In the genomic region with DNA sequence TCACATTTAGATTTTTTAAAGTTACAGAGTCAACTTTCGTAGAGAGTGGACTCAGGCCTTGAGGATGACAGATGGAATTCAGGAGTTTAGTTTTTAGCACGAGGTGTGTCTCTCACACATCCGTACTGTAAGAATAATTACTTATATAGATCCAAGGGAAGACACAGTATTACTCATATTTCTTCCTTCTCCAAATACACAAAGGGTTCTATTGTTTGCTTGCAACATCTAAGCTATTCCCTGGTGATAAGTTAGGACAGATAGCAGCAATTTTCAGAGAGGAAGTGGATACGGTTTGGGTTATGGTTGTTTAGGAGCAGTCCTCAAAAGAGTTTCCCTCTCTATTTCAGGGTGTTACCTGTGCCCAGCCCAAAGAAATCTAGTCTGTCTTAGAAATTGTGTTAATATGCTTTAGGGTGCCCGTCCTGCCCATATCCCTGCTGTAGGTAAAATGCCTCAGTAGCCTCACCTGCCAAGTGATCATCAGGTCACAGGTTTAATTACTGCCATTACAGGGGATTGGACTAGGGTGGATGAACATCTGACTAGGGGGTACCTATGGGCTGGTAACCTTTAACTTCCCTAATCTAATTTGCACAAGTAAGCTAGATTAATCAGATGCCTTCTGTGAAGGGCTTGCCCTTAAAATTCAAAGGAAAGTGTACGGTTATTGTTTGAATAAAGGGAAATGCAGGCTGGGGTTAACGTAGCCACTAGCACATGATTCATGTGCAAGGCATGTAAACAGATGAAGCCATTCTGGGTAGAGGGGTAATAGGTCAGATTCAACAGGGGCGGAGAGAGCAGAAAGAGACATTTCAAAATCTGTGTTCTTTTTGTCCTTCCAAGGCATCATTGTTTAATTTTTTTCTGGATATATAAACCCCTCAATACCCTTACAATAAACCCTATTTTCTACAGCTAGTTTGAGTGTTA, we compare ENCODE assay signal across 11 cellular contexts. TPM values are rescaled to one million over a fixed set of nuclear protein-coding genes. Genes with fewer than 3 reads are reported as not detected.
DNase-seq lines count a peak whose midpoint lies in the region; ATAC-seq and TF ChIP-seq lines count a peak whose summit lies in the region.
"Had no signal": no experiment of that assay in that cellular context is flagged by ENCODE, and none has a peak within 500 bp of the region (broad histone marks: within the 10 kb centered on the region; RNA-seq: fewer than 3 reads in every experiment).

No MANE protein-coding gene starts in this region.

- H3K27ac ChIP-seq in left lung (no peak overlapping the region), transverse colon (no peak overlapping the region)

- H3K4me1 ChIP-seq in left lung (peaks cover 0 to 6% of the 10 kb centered on the region in 2 donors), transverse colon (peaks cover 4 to 8% (median 5%) of the 10 kb centered on the region in 4 donors)

- peak; percentile 75 for DNase-seq in AG08395 (ENCODE audit: low spot score)
- peak; percentile 21 for DNase-seq in HuH-7 (ENCODE audit: low spot score)
- DNase-seq in astrocyte of the spinal cord (ENCODE audit: low read depth, low spot score), result peak; percentile 84
- no peak for DNase-seq in left lung
- DNase-seq in NCI-H1417 (lab: John Stamatoyannopoulos, UW), result no peak
- no peak for DNase-seq in transverse colon
- DNase-seq: aorta, NCI-H2107 had no signal

- H3K27me3 ChIP-seq in left lung, result no peaks in the 10 kb centered on the region
- H3K27me3 ChIP-seq in transverse colon, result no peaks in the 10 kb centered on the region

- no peak for TF ChIP-seq EP300 in transverse colon (IDR thresholded peaks at IDR 0.05; ENCODE audit: low read depth)

- no peak for TF ChIP-seq POLR2A in transverse colon (IDR thresholded peaks at IDR 0.05)

- WGBS in transverse colon (ENCODE audit: low coverage in 1 of 2), 2 donors, result 28 to 45% methylated on average over 5 to 8 of the region's 8 CpGs

- in situ Hi-C loops in astrocyte of the spinal cord (cut with HindIII; ENCODE audit: low sequenced_read_pairs), result no loop called here
- in situ Hi-C loops in transverse colon (cut with MboI; ENCODE audit: low pct_ligation_motif_present in 1 of 4, low pct_unique_long_range_greater_than_20kb in 1 of 4, low sequenced_read_pairs in 3 of 4), result no loop called here

- H3K9me3 ChIP-seq in left lung (no peaks in the 10 kb centered on the region), transverse colon (no peaks in the 10 kb centered on the region)

- H3K4me3 ChIP-seq in astrocyte of the spinal cord (ENCODE audit: low read depth, low read length) (no peak overlapping the region), left lung (no peak overlapping the region), transverse colon (no peak overlapping the region)
- H3K4me3 ChIP-seq: skin epidermis had no signal

- TF ChIP-seq CTCF in astrocyte of the spinal cord (IDR thresholded peaks at IDR 0.05; ENCODE audit: low read depth, low read length), result no peak
- no peak for TF ChIP-seq CTCF in left lung (IDR thresholded peaks at IDR 0.05)
- no peak for TF ChIP-seq CTCF in transverse colon (IDR thresholded peaks at IDR 0.05)

- intact Hi-C loops in left lung (cut with DNase I), result no loop called here
- intact Hi-C loops in transverse colon (cut with DNase I; ENCODE audit: low total_unique reads), result no loop called here

- ATAC-seq in left lung (peak; percentile 92), HG02840 (IDR thresholded peaks at IDR 0.05; ENCODE audit: low FRiP score, unreplicated experiment) (no peak), GM21381 (IDR thresholded peaks at IDR 0.05; ENCODE audit: unreplicated experiment) (no peak)

- H3K36me3 ChIP-seq in left lung, result no peaks in the 10 kb centered on the region
- H3K36me3 ChIP-seq in transverse colon, result no peaks in the 10 kb centered on the region

RNA-seq across cellular contexts. Expression of a gene that starts 8.7 kb away (rescaled TPM):
- total RNA-seq in left lung, result 10 to 100 TPM; 47.4 to 57.4 TPM
- 10 to 100 TPM; 29.2 to 50.7 (median 37.7) TPM for total RNA-seq in transverse colon

Comparison
In these comparisons a context has a peak if more than half of its experiments do, and no peak if none do; other contexts are left out.
1. DNase-seq: peak in AG08395 (single experiment), HuH-7 (single experiment) and astrocyte of the spinal cord (single experiment); none in left lung (0 of 2), NCI-H1417 (0 of 3) and transverse colon (single experiment).